In the genomic region with DNA sequence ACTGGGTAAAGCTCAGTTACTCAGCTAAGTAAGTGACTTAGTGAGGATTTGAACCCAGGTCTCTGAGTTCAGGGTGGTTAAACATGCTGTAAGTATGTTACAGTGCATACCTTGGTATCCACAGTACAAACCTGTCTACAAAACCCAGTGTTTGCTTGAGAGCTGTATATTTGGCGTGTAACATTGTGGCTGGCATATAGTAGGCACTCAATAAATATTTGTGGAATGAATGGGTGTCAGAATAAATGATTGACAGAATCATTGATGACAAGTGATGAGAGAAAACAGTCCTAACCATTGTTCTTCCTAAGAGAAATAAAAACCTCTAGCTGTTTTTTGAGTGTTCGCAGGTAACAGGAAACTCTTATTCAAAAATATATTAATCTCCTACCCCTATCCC, we compare ENCODE assay signal across 8 cellular contexts.
DNase-seq lines count a peak whose midpoint lies in the region; ATAC-seq and TF ChIP-seq lines count a peak whose summit lies in the region.

No MANE protein-coding gene starts in this region.

- POLR2A ChIA-PET in HCT116 (lab: Charles Lee) = interaction anchor here (0.9 to 1.8 kb wide), 4 partner anchors 9 to 80 kb away, joined by 3 to 10 read pairs (median 5); a partner anchor contains a TSS
- POLR2A ChIA-PET in RWPE1 (lab: Yijun Ruan, JAX; ENCODE audit: low non-redundant PET) = no interaction called here

- CTCF ChIA-PET in HCT116 (lab: Charles Lee) = no interaction called here
- CTCF ChIA-PET in RWPE1 (lab: Yijun Ruan, JAX) = interaction anchor here (0.7 kb wide), 2 partner anchors 20 to 291 kb away, joined by 3 to 4 read pairs; no protein-coding TSS in a partner anchor

- H3K9ac ChIP-seq in HCT116 (ENCODE audit: low read length) = peak overlapping the region; percentile 83

- intact Hi-C loops in HCT116 (cut with micrococcal nuclease) = loop anchor here (10.0 kb wide), 2 partner anchors 87 to 1373 kb away; a partner anchor contains a TSS
- intact Hi-C loops in right cardiac atrium (cut with DNase I) = loop anchor here in 3 of 4 donors (5.0 to 10.0 kb wide), 3 partner anchors 87 to 363 kb away; no protein-coding TSS in a partner anchor

- ATAC-seq in HCT116 (no peak), right cardiac atrium (no peak), HG02798 (IDR thresholded peaks at IDR 0.05; ENCODE audit: poor library complexity, unreplicated experiment) (no peak), GM18873 (IDR thresholded peaks at IDR 0.05; ENCODE audit: low FRiP score, unreplicated experiment) (no peak)
- no peak for ATAC-seq in stimulated activated naive B cell treated with anti-CD40 and anti-IgM and Interleukin-4, amounts not matched to agents 10 μg/mL and 1 μg/mL and 100 μg/mL, for 72 hours (replicated peaks)

- H3K27me3 ChIP-seq in HCT116 (ENCODE audit: insufficient read depth, low read length) (no peaks in the 10 kb centered on the region), right cardiac atrium (ENCODE audit: control insufficient read depth, insufficient read depth) (no peaks in the 10 kb centered on the region)

- peaks cover 0 to 7% of the 10 kb centered on the region in 2 donors for H3K27me3 Mint-ChIP-seq in stimulated activated naive B cell treated with anti-CD40 and anti-IgM and Interleukin-4, amounts not matched to agents 10 μg/mL and 1 μg/mL and 100 μg/mL, for 72 hours

- no peak for TF ChIP-seq POLR2A in HCT116 (IDR thresholded peaks at IDR 0.05; ENCODE audit: borderline replicate concordance, extremely low read depth, insufficient read depth, insufficient read length)

- peaks cover 0 to 8% of the 10 kb centered on the region in 2 donors for H3K36me3 Mint-ChIP-seq in stimulated activated naive B cell treated with anti-CD40 and anti-IgM and Interleukin-4, amounts not matched to agents 10 μg/mL and 1 μg/mL and 100 μg/mL, for 72 hours

- no peak for TF ChIP-seq RAD21 in HCT116 (IDR thresholded peaks at IDR 0.05; ENCODE audit: low read depth)

- H3K4me3 Mint-ChIP-seq in stimulated activated naive B cell treated with anti-CD40 and anti-IgM and Interleukin-4, amounts not matched to agents 10 μg/mL and 1 μg/mL and 100 μg/mL, for 72 hours = peak overlapping the region; percentile 81 to 88

- DNase-seq in HCT116 (ENCODE audit: low read depth, low spot score) = no peak
- no peak for DNase-seq in RWPE1 (ENCODE audit: low spot score)
- DNase-seq in right cardiac atrium = no peak
- no peak for DNase-seq in stimulated activated naive B cell treated with anti-CD40 and anti-IgM and Interleukin-4, amounts not matched to agents 10 μg/mL and 1 μg/mL and 100 μg/mL, for 72 hours
- DNase-seq in cortex of kidney (lab: John Stamatoyannopoulos, UW) = no peak
- DNase-seq in T-helper 9 cell = no peak

- peak overlapping the region; percentile 98 for H3K27ac Mint-ChIP-seq in stimulated activated naive B cell treated with anti-CD40 and anti-IgM and Interleukin-4, amounts not matched to agents 10 μg/mL and 1 μg/mL and 100 μg/mL, for 72 hours

- peaks cover 25 to 49% of the 10 kb centered on the region in 2 donors for H3K4me1 Mint-ChIP-seq in stimulated activated naive B cell treated with anti-CD40 and anti-IgM and Interleukin-4, amounts not matched to agents 10 μg/mL and 1 μg/mL and 100 μg/mL, for 72 hours

- H4K20me1 ChIP-seq in HCT116 (ENCODE audit: insufficient read depth) = no peaks in the 10 kb centered on the region

- RAD21 ChIA-PET in HCT116 (lab: Charles Lee; ENCODE audit: low non-redundant PET in 1 of 2, low total read pairs in 2 of 2, uncharacterized antibody in 2 of 2, unreplicated experiment in 2 of 2) = interaction anchor here in 1 of 2 experiments (0.6 kb wide), 1 partner anchor 194 kb away, joined by 3 read pairs; no protein-coding TSS in a partner anchor

- TSS peak; percentile 23 for BruUV-seq in HCT116 (replicated peaks; lab: Mats Ljungman, UMichigan)

- peak overlapping the region; percentile 86 for H3K4me2 ChIP-seq in HCT116 (ENCODE audit: low read length)

- H3K9me3 ChIP-seq in HCT116 (ENCODE audit: control insufficient read depth in 1 of 2, insufficient read depth in 1 of 2, low read depth in 1 of 2, low read length in 2 of 2) = no peaks in the 10 kb centered on the region
- no peaks in the 10 kb centered on the region for H3K9me3 ChIP-seq in right cardiac atrium (ENCODE audit: control insufficient read depth, low read length)

- peaks cover 10% of the 10 kb centered on the region for H3K79me2 ChIP-seq in HCT116 (ENCODE audit: insufficient read depth, low read length)

- H3K9me2 ChIP-seq in HCT116 (ENCODE audit: insufficient read depth) = no peaks in the 10 kb centered on the region

- H3K4me1 ChIP-seq in HCT116 (ENCODE audit: control insufficient read depth in 1 of 2, insufficient read depth in 2 of 2, low read length in 2 of 2) = peaks cover 16 to 44% of the 10 kb centered on the region in 2 experiments
- peaks cover 5% of the 10 kb centered on the region for H3K4me1 ChIP-seq in right cardiac atrium (ENCODE audit: control insufficient read depth, insufficient read depth, low read length)

- H3K27ac ChIP-seq in HCT116 (ENCODE audit: low read depth, low read length) (peak overlapping the region; percentile 98; the same call in 1 of the 2 replicates), RWPE1 (peak overlapping the region; percentile 88; the same call in 1 of the 2 replicates), right cardiac atrium (ENCODE audit: low read length) (peak overlapping the region; percentile 98)

- H3K9me3 Mint-ChIP-seq in stimulated activated naive B cell treated with anti-CD40 and anti-IgM and Interleukin-4, amounts not matched to agents 10 μg/mL and 1 μg/mL and 100 μg/mL, for 72 hours = peaks cover 2 to 5% of the 10 kb centered on the region in 2 donors

- TF ChIP-seq CTCF in HCT116 (IDR thresholded peaks at IDR 0.05 in 2 of 3, conservative IDR thresholded peaks at IDR 0.05 in 1 of 3; ENCODE audit: borderline replicate concordance in 1 of 3, insufficient read depth in 1 of 3, low read depth in 2 of 3, low read length in 2 of 3) (no peak), RWPE1 (conservative IDR thresholded peaks at IDR 0.05; ENCODE audit: low read depth) (no peak)

- H3K36me3 ChIP-seq in HCT116 (ENCODE audit: control insufficient read depth in 1 of 2, insufficient read depth in 2 of 2, low read length in 2 of 2) = no peaks in the 10 kb centered on the region

- 94% methylated on average over 2 of the region's 2 CpGs for WGBS in right cardiac atrium

- H3K4me3 ChIP-seq in HCT116 (replicated peaks in 1 of 2; ENCODE audit: low read depth in 1 of 2, low read length in 2 of 2) = peak overlapping the region; percentile 48 to 60
- H3K4me3 ChIP-seq in right cardiac atrium (ENCODE audit: low read length) = no peak overlapping the region

- H2AFZ ChIP-seq in HCT116 (ENCODE audit: low read depth, low read length, poor library complexity, severe bottlenecking) = no peak overlapping the region

TF ChIP-seq in HCT116, 20 proteins besides CTCF, POLR2A, EP300 and RAD21:
- no peak for TF ChIP-seq SRF (IDR thresholded peaks at IDR 0.05; ENCODE audit: low read depth)
- no peak for TF ChIP-seq ZFX (IDR thresholded peaks at IDR 0.05)
- no peak for TF ChIP-seq EZH2 (IDR thresholded peaks at IDR 0.05)
- TF ChIP-seq, protein P1, sequence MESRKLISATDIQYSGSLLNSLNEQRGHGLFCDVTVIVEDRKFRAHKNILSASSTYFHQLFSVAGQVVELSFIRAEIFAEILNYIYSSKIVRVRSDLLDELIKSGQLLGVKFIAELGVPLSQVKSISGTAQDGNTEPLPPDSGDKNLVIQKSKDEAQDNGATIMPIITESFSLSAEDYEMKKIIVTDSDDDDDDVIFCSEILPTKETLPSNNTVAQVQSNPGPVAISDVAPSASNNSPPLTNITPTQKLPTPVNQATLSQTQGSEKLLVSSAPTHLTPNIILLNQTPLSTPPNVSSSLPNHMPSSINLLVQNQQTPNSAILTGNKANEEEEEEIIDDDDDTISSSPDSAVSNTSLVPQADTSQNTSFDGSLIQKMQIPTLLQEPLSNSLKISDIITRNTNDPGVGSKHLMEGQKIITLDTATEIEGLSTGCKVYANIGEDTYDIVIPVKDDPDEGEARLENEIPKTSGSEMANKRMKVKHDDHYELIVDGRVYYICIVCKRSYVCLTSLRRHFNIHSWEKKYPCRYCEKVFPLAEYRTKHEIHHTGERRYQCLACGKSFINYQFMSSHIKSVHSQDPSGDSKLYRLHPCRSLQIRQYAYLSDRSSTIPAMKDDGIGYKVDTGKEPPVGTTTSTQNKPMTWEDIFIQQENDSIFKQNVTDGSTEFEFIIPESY (IDR thresholded peaks at IDR 0.05; ENCODE audit: extremely low read depth, insufficient replicate concordance, low read length) = no peak
- TF ChIP-seq ELF1 (IDR thresholded peaks at IDR 0.05; ENCODE audit: borderline replicate concordance, low read depth) = no peak
